In genomic region chr12:53976172-53976822, GRCh38 we compare ENCODE assay signal across 2 cellular contexts.
A peak's percentile ranks its signal among the peaks of the same experiment; 100 is the strongest.
TF ChIP-seq lines count a peak whose summit lies in the region.

No MANE protein-coding gene starts in this region.

TF ChIP-seq in HEK293, 187 proteins besides CTCF, POLR2A, EP300 and RAD21 (continues in another document):
- no peak for TF ChIP-seq YY2 (tag by site-specific recombination; IDR thresholded peaks at IDR 0.05)
- TF ChIP-seq ZNF184 (tag by site-specific recombination; IDR thresholded peaks at IDR 0.05), result no peak
- TF ChIP-seq, protein P1, sequence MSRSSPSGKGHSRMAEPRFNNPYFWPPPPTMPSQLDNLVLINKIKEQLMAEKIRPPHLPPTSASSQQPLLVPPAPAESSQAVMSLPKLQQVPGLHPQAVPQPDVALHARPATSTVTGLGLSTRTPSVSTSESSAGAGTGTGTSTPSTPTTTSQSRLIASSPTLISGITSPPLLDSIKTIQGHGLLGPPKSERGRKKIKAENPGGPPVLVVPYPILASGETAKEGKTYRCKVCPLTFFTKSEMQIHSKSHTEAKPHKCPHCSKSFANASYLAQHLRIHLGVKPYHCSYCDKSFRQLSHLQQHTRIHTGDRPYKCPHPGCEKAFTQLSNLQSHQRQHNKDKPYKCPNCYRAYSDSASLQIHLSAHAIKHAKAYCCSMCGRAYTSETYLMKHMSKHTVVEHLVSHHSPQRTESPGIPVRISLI (tag by site-specific recombination; IDR thresholded peaks at IDR 0.05), result no peak
- TF ChIP-seq ZBTB17 (tag by site-specific recombination; IDR thresholded peaks at IDR 0.05), result peak; percentile 45; the same call in 1 of the 2 replicates
- TF ChIP-seq, protein P2, sequence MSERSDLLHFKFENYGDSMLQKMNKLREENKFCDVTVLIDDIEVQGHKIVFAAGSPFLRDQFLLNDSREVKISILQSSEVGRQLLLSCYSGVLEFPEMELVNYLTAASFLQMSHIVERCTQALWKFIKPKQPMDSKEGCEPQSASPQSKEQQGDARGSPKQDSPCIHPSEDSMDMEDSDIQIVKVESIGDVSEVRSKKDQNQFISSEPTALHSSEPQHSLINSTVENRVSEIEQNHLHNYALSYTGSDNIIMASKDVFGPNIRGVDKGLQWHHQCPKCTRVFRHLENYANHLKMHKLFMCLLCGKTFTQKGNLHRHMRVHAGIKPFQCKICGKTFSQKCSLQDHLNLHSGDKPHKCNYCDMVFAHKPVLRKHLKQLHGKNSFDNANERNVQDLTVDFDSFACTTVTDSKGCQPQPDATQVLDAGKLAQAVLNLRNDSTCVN (tag by site-specific recombination; optimal IDR thresholded peaks at IDR 0.05), result no peak
- TF ChIP-seq ZNF404 (tag by site-specific recombination; IDR thresholded peaks at IDR 0.05), result no peak
- no peak for TF ChIP-seq ZNF155 (tag by site-specific recombination; IDR thresholded peaks at IDR 0.05)
- TF ChIP-seq ZEB2 (tag by site-specific recombination; IDR thresholded peaks at IDR 0.05), result peak; percentile 40; the same call in 1 of the 2 replicates
- no peak for TF ChIP-seq ZNF121 (tag by site-specific recombination; IDR thresholded peaks at IDR 0.05)
- TF ChIP-seq ZSCAN16 (tag by site-specific recombination; IDR thresholded peaks at IDR 0.05), result no peak
- TF ChIP-seq ZNF114 (tag by site-specific recombination; IDR thresholded peaks at IDR 0.05), result no peak
- TF ChIP-seq PRDM4 (tag by site-specific recombination; IDR thresholded peaks at IDR 0.05), result 0 out of 2 replicates have a peak, but pooled peaks have one; percentile 19
- no peak for TF ChIP-seq ZNF776 (tag by site-specific recombination; IDR thresholded peaks at IDR 0.05; ENCODE audit: borderline replicate concordance)
- TF ChIP-seq OSR2 (tag by site-specific recombination; IDR thresholded peaks at IDR 0.05), result no peak
- no peak for TF ChIP-seq ZNF112 (tag by site-specific recombination; IDR thresholded peaks at IDR 0.05)
- no peak for TF ChIP-seq ZNF10 (tag by site-specific recombination; IDR thresholded peaks at IDR 0.05)
- TF ChIP-seq, protein P3, sequence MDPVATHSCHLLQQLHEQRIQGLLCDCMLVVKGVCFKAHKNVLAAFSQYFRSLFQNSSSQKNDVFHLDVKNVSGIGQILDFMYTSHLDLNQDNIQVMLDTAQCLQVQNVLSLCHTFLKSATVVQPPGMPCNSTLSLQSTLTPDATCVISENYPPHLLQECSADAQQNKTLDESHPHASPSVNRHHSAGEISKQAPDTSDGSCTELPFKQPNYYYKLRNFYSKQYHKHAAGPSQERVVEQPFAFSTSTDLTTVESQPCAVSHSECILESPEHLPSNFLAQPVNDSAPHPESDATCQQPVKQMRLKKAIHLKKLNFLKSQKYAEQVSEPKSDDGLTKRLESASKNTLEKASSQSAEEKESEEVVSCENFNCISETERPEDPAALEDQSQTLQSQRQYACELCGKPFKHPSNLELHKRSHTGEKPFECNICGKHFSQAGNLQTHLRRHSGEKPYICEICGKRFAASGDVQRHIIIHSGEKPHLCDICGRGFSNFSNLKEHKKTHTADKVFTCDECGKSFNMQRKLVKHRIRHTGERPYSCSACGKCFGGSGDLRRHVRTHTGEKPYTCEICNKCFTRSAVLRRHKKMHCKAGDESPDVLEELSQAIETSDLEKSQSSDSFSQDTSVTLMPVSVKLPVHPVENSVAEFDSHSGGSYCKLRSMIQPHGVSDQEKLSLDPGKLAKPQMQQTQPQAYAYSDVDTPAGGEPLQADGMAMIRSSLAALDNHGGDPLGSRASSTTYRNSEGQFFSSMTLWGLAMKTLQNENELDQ (tag by site-specific recombination; IDR thresholded peaks at IDR 0.05; ENCODE audit: low read depth), result no peak
- TF ChIP-seq ZNF600 (tag by site-specific recombination; IDR thresholded peaks at IDR 0.05), result peak; percentile 76
- peak; percentile 55; the same call in 1 of the 2 replicates for TF ChIP-seq KLF1 (tag by site-specific recombination; IDR thresholded peaks at IDR 0.05)
- no peak for TF ChIP-seq ZNF585B (tag by site-specific recombination; IDR thresholded peaks at IDR 0.05)
- TF ChIP-seq ZNF23 (tag by site-specific recombination; IDR thresholded peaks at IDR 0.05; ENCODE audit: borderline replicate concordance), result no peak
- TF ChIP-seq ZBTB21 (tag by site-specific recombination; IDR thresholded peaks at IDR 0.05), result no peak
- TF ChIP-seq ZIC2 (tag by site-specific recombination; IDR thresholded peaks at IDR 0.05), result no peak; the same call in 1 of the 2 replicates
- TF ChIP-seq MEIS1 (CRISPR knock-in tag; IDR thresholded peaks at IDR 0.05; ENCODE audit: borderline replicate concordance), result no peak
- TF ChIP-seq, protein P4, sequence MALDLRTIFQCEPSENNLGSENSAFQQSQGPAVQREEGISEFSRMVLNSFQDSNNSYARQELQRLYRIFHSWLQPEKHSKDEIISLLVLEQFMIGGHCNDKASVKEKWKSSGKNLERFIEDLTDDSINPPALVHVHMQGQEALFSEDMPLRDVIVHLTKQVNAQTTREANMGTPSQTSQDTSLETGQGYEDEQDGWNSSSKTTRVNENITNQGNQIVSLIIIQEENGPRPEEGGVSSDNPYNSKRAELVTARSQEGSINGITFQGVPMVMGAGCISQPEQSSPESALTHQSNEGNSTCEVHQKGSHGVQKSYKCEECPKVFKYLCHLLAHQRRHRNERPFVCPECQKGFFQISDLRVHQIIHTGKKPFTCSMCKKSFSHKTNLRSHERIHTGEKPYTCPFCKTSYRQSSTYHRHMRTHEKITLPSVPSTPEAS (tag by site-specific recombination; IDR thresholded peaks at IDR 0.05), result no peak
- 0 out of 2 replicates have a peak, but pooled peaks have one; percentile 39 for TF ChIP-seq YY1 (tag by site-specific recombination; IDR thresholded peaks at IDR 0.05)
- no peak for TF ChIP-seq ZNF19 (tag by site-specific recombination; IDR thresholded peaks at IDR 0.05; ENCODE audit: low read depth)

TF ChIP-seq in H1, 55 proteins besides CTCF, POLR2A, EP300 and RAD21:
- peak; percentile 1 for TF ChIP-seq EZH2 (IDR thresholded peaks at IDR 0.05; ENCODE audit: low read depth, low read length, severe bottlenecking)
- TF ChIP-seq GTF2F1 (IDR thresholded peaks at IDR 0.05; ENCODE audit: borderline replicate concordance, low read depth, low read length), result no peak
- TF ChIP-seq RNF2 (IDR thresholded peaks at IDR 0.05; ENCODE audit: borderline replicate concordance, low read depth, low read length, missing control alignments, poor library complexity, severe bottlenecking), result peak; percentile 18
- TF ChIP-seq SUZ12 (IDR thresholded peaks at IDR 0.05; ENCODE audit: low read length), result peak; percentile 59
- 0 out of 2 replicates have a peak, but pooled peaks have one; percentile 51 for TF ChIP-seq TCF12 (IDR thresholded peaks at IDR 0.05; ENCODE audit: low read depth, low read length)
- TF ChIP-seq CBX8 (IDR thresholded peaks at IDR 0.05; ENCODE audit: borderline replicate concordance, low read depth, low read length), result peak; percentile 14; the same call in 1 of the 2 replicates
- no peak for TF ChIP-seq SP4 (IDR thresholded peaks at IDR 0.05; ENCODE audit: low read length)
- 0 out of 2 replicates have a peak, but pooled peaks have one; percentile 8 for TF ChIP-seq SP1 (IDR thresholded peaks at IDR 0.05; ENCODE audit: low read depth, low read length)
- TF ChIP-seq BCL11A (IDR thresholded peaks at IDR 0.05; ENCODE audit: low read depth in 2 of 2, low read length in 2 of 2), result no peak
